In genomic region chr1:217524787-217525520, GRCh38 we compare ENCODE assay signal across 21 cellular contexts.
A peak's percentile ranks its signal among the peaks of the same experiment; 100 is the strongest.
DNase-seq lines count a peak whose midpoint lies in the region; ATAC-seq, FAIRE-seq and TF ChIP-seq lines count a peak whose summit lies in the region.
"Had no signal": no experiment of that assay in that cellular context is flagged by ENCODE, and none has a peak within 500 bp of the region (broad histone marks: within the 10 kb centered on the region; RNA-seq: fewer than 3 reads in every experiment).

No MANE protein-coding gene starts in this region.

- intact Hi-C loops in HepG2 (cut with micrococcal nuclease; ENCODE audit: unreplicated experiment) (no loop called here), right lobe of liver (cut with DNase I) (no loop called here), transverse colon (cut with DNase I; ENCODE audit: low total_unique reads) (no loop called here), colonic mucosa (cut with DNase I) (no loop called here)

- H3K4me3 ChIP-seq in HepG2 (replicated peaks in 1 of 3; ENCODE audit: insufficient read depth in 1 of 3, low read depth in 2 of 3, low read length in 3 of 3) (no peak overlapping the region), right lobe of liver (no peak overlapping the region), astrocyte (ENCODE audit: insufficient read depth, low read depth, low read length) (no peak overlapping the region), fibroblast of the aortic adventitia (ENCODE audit: low read depth, low read length) (no peak overlapping the region), transverse colon (no peak overlapping the region), colonic mucosa (no peak overlapping the region)
- H3K4me3 ChIP-seq: SJCRH30 had no signal

- TF ChIP-seq EP300 in HepG2 (IDR thresholded peaks at IDR 0.05; ENCODE audit: low read depth in 2 of 2, low read length in 2 of 2) (no peak), HepG2 (CRISPR knock-in tag; IDR thresholded peaks at IDR 0.05; ENCODE audit: borderline replicate concordance) (no peak), transverse colon (IDR thresholded peaks at IDR 0.05; ENCODE audit: low read depth) (no peak)

- H3K27me3 ChIP-seq in HepG2 (ENCODE audit: control insufficient read depth in 1 of 2, insufficient read depth in 2 of 2, low read length in 2 of 2) (no peaks in the 10 kb centered on the region), right lobe of liver (no peaks in the 10 kb centered on the region), astrocyte (ENCODE audit: insufficient read depth, low read length) (no peaks in the 10 kb centered on the region), transverse colon (no peaks in the 10 kb centered on the region), colonic mucosa (no peaks in the 10 kb centered on the region)
- H3K27me3 ChIP-seq: SJCRH30 had no signal

- no peak overlapping the region for H2AFZ ChIP-seq in HepG2 (ENCODE audit: low read length)
- no peak overlapping the region for H2AFZ ChIP-seq in astrocyte (ENCODE audit: low read depth, low read length)

- H3K9me3 ChIP-seq in HepG2 (ENCODE audit: low read length) = no peaks in the 10 kb centered on the region
- H3K9me3 ChIP-seq in right lobe of liver = no peaks in the 10 kb centered on the region
- H3K9me3 ChIP-seq in astrocyte (ENCODE audit: insufficient read depth, low read depth, low read length) = no peaks in the 10 kb centered on the region
- no peaks in the 10 kb centered on the region for H3K9me3 ChIP-seq in transverse colon
- no peaks in the 10 kb centered on the region for H3K9me3 ChIP-seq in colonic mucosa
- H3K9me3 ChIP-seq: Caco-2 had no signal

- H3K36me3 Mint-ChIP-seq in astrocyte (ENCODE audit: low read depth, unreplicated experiment) = peaks cover 4% of the 10 kb centered on the region
- H3K36me3 Mint-ChIP-seq: natural killer cell had no signal

- CTCF ChIA-PET in HepG2 (lab: Yijun Ruan, JAX; ENCODE audit: low intra/inter-chr PET ratio, low total read pairs) = no interaction called here

- ATAC-seq in HepG2 (no peak), right lobe of liver (no peak)
- ATAC-seq: activated naive CD8-positive, alpha-beta T cell treated with anti-CD3 and anti-CD28 coated beads, Interleukin-2, amount 50 U/mL, for 24 hours; activated T-helper 17 cell treated with anti-CD3 and anti-CD28 coated beads, Interleukin-2, amount 50 U/mL, for 72 hours; natural killer cell; stimulated activated naive B cell treated with anti-CD40 and anti-IgM and Interleukin-4, amounts not matched to agents 10 μg/mL and 1 μg/mL and 100 μg/mL, for 72 hours; T-helper 17 cell had no signal

- H3K27ac ChIP-seq in HepG2 (ENCODE audit: extremely low read length, insufficient read depth, low read length) = no peak overlapping the region
- H3K27ac ChIP-seq in right lobe of liver = no peak overlapping the region
- peak overlapping the region; percentile 5 for H3K27ac ChIP-seq in astrocyte (ENCODE audit: low read depth, low read length)
- H3K27ac ChIP-seq in transverse colon = no peak overlapping the region
- H3K27ac ChIP-seq in colonic mucosa = no peak overlapping the region
- H3K27ac ChIP-seq: SJCRH30 had no signal

- WGBS in HepG2 (ENCODE audit: low lambda C conversion rate) = 93% methylated on average over 4 of the region's 4 CpGs
- 98% methylated on average over 4 of the region's 4 CpGs for WGBS in right lobe of liver (ENCODE audit: insufficient coverage, low coverage, low lambda C conversion rate, missing lambda C conversion rate)
- 89 to 100% methylated on average over 1 to 4 of the region's 4 CpGs for WGBS in transverse colon (ENCODE audit: low coverage in 1 of 2), 2 donors

- POLR2A ChIA-PET in HepG2 (lab: Yijun Ruan, JAX) = no interaction called here

- H3K4me3 Mint-ChIP-seq in astrocyte (ENCODE audit: unreplicated experiment) = no peak overlapping the region
- H3K4me3 Mint-ChIP-seq: activated naive CD8-positive, alpha-beta T cell treated with anti-CD3 and anti-CD28 coated beads, Interleukin-2, amount 50 U/mL, for 24 hours; activated T-helper 17 cell treated with anti-CD3 and anti-CD28 coated beads, Interleukin-2, amount 50 U/mL, for 72 hours; natural killer cell; stimulated activated naive B cell treated with anti-CD40 and anti-IgM and Interleukin-4, amounts not matched to agents 10 μg/mL and 1 μg/mL and 100 μg/mL, for 72 hours; T-helper 17 cell had no signal

- FAIRE-seq in HepG2 (lab: Jason Lieb, UNC) (no peak), astrocyte (lab: Jason Lieb, UNC) (peak; percentile 88)
- FAIRE-seq: GM12892 had no signal

- peaks cover 2% of the 10 kb centered on the region for H3K9me3 Mint-ChIP-seq in astrocyte (ENCODE audit: unreplicated experiment)
- H3K9me3 Mint-ChIP-seq: activated T-helper 17 cell treated with anti-CD3 and anti-CD28 coated beads, Interleukin-2, amount 50 U/mL, for 72 hours; natural killer cell; stimulated activated naive B cell treated with anti-CD40 and anti-IgM and Interleukin-4, amounts not matched to agents 10 μg/mL and 1 μg/mL and 100 μg/mL, for 72 hours had no signal

- no peak for DNase-seq in HepG2 (ENCODE audit: low spot score)
- no peak for DNase-seq in right lobe of liver
- DNase-seq in astrocyte (ENCODE audit: low read depth) = peak; percentile 56
- DNase-seq in fibroblast of the aortic adventitia (ENCODE audit: low read depth) = peak; percentile 77
- DNase-seq in transverse colon = no peak
- no peak for DNase-seq in central memory CD4-positive, alpha-beta T cell
- no peak for DNase-seq in stimulated activated CD8-positive, alpha-beta memory T cell treated with anti-CD3 and anti-CD28 coated beads, Interleukin-4, amount 100 ng/mL, for 48 hours
- DNase-seq in colonic mucosa = no peak
- DNase-seq: activated CD4-positive, CD25-positive, alpha-beta regulatory T cell treated with anti-CD3 and anti-CD28 coated beads, Interleukin-2, amount 50 U/mL, for 72 hours; activated naive CD8-positive, alpha-beta T cell treated with anti-CD3 and anti-CD28 coated beads, Interleukin-2, amount 50 U/mL, for 24 hours; Caco-2; GF-D8; natural killer cell; NCI-H187 treated with DMSO at 0.1 percent for 48 hours; NCI-H510A; SJCRH30; stimulated activated naive B cell treated with anti-CD40 and anti-IgM and Interleukin-4, amounts not matched to agents 10 μg/mL and 1 μg/mL and 100 μg/mL, for 72 hours; T-helper 17 cell had no signal

- no peaks in the 10 kb centered on the region for H3K79me2 ChIP-seq in HepG2 (ENCODE audit: insufficient read depth, low read length)
- H3K79me2 ChIP-seq in astrocyte (ENCODE audit: insufficient read depth, low read length) = no peaks in the 10 kb centered on the region

- no TSS peak for BruUV-seq in HepG2 (replicated peaks; lab: Mats Ljungman, UMichigan)

- TF ChIP-seq POLR2A in HepG2 (IDR thresholded peaks at IDR 0.05; ENCODE audit: insufficient read depth in 1 of 2, low read depth in 2 of 2, low read length in 2 of 2) (no peak), right lobe of liver (IDR thresholded peaks at IDR 0.05) (no peak), transverse colon (IDR thresholded peaks at IDR 0.05) (no peak)

- H3K27me3 Mint-ChIP-seq in astrocyte (ENCODE audit: low read depth, unreplicated experiment) = no peaks in the 10 kb centered on the region
- H3K27me3 Mint-ChIP-seq: activated naive CD8-positive, alpha-beta T cell treated with anti-CD3 and anti-CD28 coated beads, Interleukin-2, amount 50 U/mL, for 24 hours; activated T-helper 17 cell treated with anti-CD3 and anti-CD28 coated beads, Interleukin-2, amount 50 U/mL, for 72 hours; progenitor cell of endocrine pancreas; stimulated activated naive B cell treated with anti-CD40 and anti-IgM and Interleukin-4, amounts not matched to agents 10 μg/mL and 1 μg/mL and 100 μg/mL, for 72 hours; T-helper 17 cell had no signal

- H4K20me1 ChIP-seq in HepG2 (ENCODE audit: insufficient read depth, low read length) (no peaks in the 10 kb centered on the region), astrocyte (ENCODE audit: insufficient read depth, low read length) (peaks cover 13% of the 10 kb centered on the region)

- no peak for TF ChIP-seq CTCF in HepG2 (CRISPR knock-in tag; IDR thresholded peaks at IDR 0.05)
- TF ChIP-seq CTCF in right lobe of liver (IDR thresholded peaks at IDR 0.05) = no peak
- no peak for TF ChIP-seq CTCF in astrocyte (IDR thresholded peaks at IDR 0.05; ENCODE audit: insufficient read depth, low read depth, low read length)
- no peak for TF ChIP-seq CTCF in fibroblast of the aortic adventitia (IDR thresholded peaks at IDR 0.05; ENCODE audit: insufficient read depth, low read length)
- no peak for TF ChIP-seq CTCF in transverse colon (IDR thresholded peaks at IDR 0.05)
- no peak for TF ChIP-seq CTCF in colonic mucosa (IDR thresholded peaks at IDR 0.05)

- H3K4me1 ChIP-seq in HepG2 (ENCODE audit: insufficient read depth, low read length) (no peaks in the 10 kb centered on the region), right lobe of liver (no peaks in the 10 kb centered on the region), astrocyte (ENCODE audit: insufficient read depth, low read length) (peaks cover 11% of the 10 kb centered on the region), transverse colon (no peaks in the 10 kb centered on the region), colonic mucosa (no peaks in the 10 kb centered on the region)
- H3K4me1 ChIP-seq: Caco-2, SJCRH30 had no signal

- H3K27ac Mint-ChIP-seq in astrocyte (ENCODE audit: unreplicated experiment) = no peak overlapping the region
- H3K27ac Mint-ChIP-seq: activated naive CD8-positive, alpha-beta T cell treated with anti-CD3 and anti-CD28 coated beads, Interleukin-2, amount 50 U/mL, for 24 hours; activated T-helper 17 cell treated with anti-CD3 and anti-CD28 coated beads, Interleukin-2, amount 50 U/mL, for 72 hours; natural killer cell; progenitor cell of endocrine pancreas; stimulated activated naive B cell treated with anti-CD40 and anti-IgM and Interleukin-4, amounts not matched to agents 10 μg/mL and 1 μg/mL and 100 μg/mL, for 72 hours; T-helper 17 cell had no signal

- in situ Hi-C loops in HepG2 (cut with HindIII; ENCODE audit: extremely low pct_ligation_motif_present, low pct_unique_long_range_greater_than_20kb) (no loop called here), transverse colon (cut with MboI; ENCODE audit: low pct_ligation_motif_present in 1 of 4, low pct_unique_long_range_greater_than_20kb in 1 of 4, low sequenced_read_pairs in 3 of 4) (no loop called here)

- no peak overlapping the region for H3K4me2 ChIP-seq in HepG2 (ENCODE audit: low read depth, low read length)
- no peak overlapping the region for H3K4me2 ChIP-seq in astrocyte (ENCODE audit: low read length)

- TF ChIP-seq RAD21 in HepG2 (CRISPR knock-in tag; IDR thresholded peaks at IDR 0.05) = no peak

- H3K36me3 ChIP-seq in HepG2 (replicated peaks in 1 of 2; ENCODE audit: control insufficient read depth in 1 of 2, insufficient read depth in 2 of 2, low read length in 2 of 2) = no peaks in the 10 kb centered on the region
- H3K36me3 ChIP-seq in right lobe of liver = no peaks in the 10 kb centered on the region
- no peaks in the 10 kb centered on the region for H3K36me3 ChIP-seq in astrocyte (ENCODE audit: insufficient read depth, low read length)
- no peaks in the 10 kb centered on the region for H3K36me3 ChIP-seq in transverse colon
- no peaks in the 10 kb centered on the region for H3K36me3 ChIP-seq in colonic mucosa
- H3K36me3 ChIP-seq: SJCRH30 had no signal

- peaks cover 4% of the 10 kb centered on the region for H3K4me1 Mint-ChIP-seq in astrocyte (ENCODE audit: low read depth, unreplicated experiment)
- H3K4me1 Mint-ChIP-seq: activated naive CD8-positive, alpha-beta T cell treated with anti-CD3 and anti-CD28 coated beads, Interleukin-2, amount 50 U/mL, for 24 hours; stimulated activated naive B cell treated with anti-CD40 and anti-IgM and Interleukin-4, amounts not matched to agents 10 μg/mL and 1 μg/mL and 100 μg/mL, for 72 hours; T-helper 17 cell had no signal

- H3K9ac ChIP-seq in HepG2 (ENCODE audit: insufficient read depth, low read depth, low read length) (no peak overlapping the region), astrocyte (ENCODE audit: low read length) (no peak overlapping the region), colonic mucosa (ENCODE audit: low read depth in 2 of 2, low read length in 2 of 2) (no peak overlapping the region)

Comparison
In these comparisons a context has a peak if more than half of its experiments do, and no peak if none do; other contexts are left out.
1. DNase-seq: peak in astrocyte (single experiment) and fibroblast of the aortic adventitia (single experiment); none in HepG2 (single experiment), right lobe of liver (0 of 3), transverse colon (single experiment), central memory CD4-positive, alpha-beta T cell (single experiment), stimulated activated CD8-positive, alpha-beta memory T cell treated with anti-CD3 and anti-CD28 coated beads, Interleukin-4, amount 100 ng/mL, for 48 hours (single experiment) and colonic mucosa (single experiment).